ENCODE assay signal across 2 cellular contexts in the genomic region with DNA sequence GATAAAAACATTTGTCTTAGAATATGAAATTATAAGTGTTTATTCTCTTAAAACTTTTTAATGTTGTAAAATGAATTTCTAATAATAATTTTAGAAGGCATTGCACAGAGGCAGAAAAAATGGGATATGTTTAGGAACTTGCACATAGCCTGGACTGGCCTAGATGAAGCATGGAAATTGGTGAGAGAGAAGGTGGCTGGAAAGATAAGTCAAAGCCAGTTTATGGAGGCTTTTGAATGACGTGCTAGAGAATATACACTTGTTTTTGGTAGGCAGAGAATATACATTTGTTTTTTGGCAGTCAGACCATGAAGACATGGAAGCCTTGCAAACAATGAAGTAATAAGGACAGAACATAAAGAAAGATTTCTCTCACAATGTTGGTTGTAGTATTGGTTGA.
TF ChIP-seq lines count a peak whose summit lies in the region.

No MANE protein-coding gene starts in this region.

TF ChIP-seq in liver, 16 proteins besides CTCF, POLR2A, EP300 and RAD21:
- no peak for TF ChIP-seq TAF1 (conservative IDR thresholded peaks at IDR 0.05)
- no peak for TF ChIP-seq FOXA1 (IDR thresholded peaks at IDR 0.05)
- no peak for TF ChIP-seq ZBTB33 (IDR thresholded peaks at IDR 0.05)

TF ChIP-seq in HepG2, 621 proteins besides CTCF, POLR2A, EP300 and RAD21:
- TF ChIP-seq, protein P1, sequence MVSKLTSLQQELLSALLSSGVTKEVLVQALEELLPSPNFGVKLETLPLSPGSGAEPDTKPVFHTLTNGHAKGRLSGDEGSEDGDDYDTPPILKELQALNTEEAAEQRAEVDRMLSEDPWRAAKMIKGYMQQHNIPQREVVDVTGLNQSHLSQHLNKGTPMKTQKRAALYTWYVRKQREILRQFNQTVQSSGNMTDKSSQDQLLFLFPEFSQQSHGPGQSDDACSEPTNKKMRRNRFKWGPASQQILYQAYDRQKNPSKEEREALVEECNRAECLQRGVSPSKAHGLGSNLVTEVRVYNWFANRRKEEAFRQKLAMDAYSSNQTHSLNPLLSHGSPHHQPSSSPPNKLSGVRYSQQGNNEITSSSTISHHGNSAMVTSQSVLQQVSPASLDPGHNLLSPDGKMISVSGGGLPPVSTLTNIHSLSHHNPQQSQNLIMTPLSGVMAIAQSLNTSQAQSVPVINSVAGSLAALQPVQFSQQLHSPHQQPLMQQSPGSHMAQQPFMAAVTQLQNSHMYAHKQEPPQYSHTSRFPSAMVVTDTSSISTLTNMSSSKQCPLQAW (CRISPR knock-in tag; IDR thresholded peaks at IDR 0.05), result no peak
- TF ChIP-seq GABPA (IDR thresholded peaks at IDR 0.05; ENCODE audit: low read depth, low read length) (no peak), GABPA (CRISPR knock-in tag; IDR thresholded peaks at IDR 0.05; ENCODE audit: low read depth) (no peak), RFX1 (IDR thresholded peaks at IDR 0.05) (no peak), MLLT10 (CRISPR knock-in tag; IDR thresholded peaks at IDR 0.05) (no peak), DMAP1 (CRISPR knock-in tag; IDR thresholded peaks at IDR 0.05) (no peak), ZNF737 (CRISPR knock-in tag; IDR thresholded peaks at IDR 0.05; ENCODE audit: borderline replicate concordance) (no peak), IKZF1 (IDR thresholded peaks at IDR 0.05) (no peak), MAZ (IDR thresholded peaks at IDR 0.05; ENCODE audit: borderline replicate concordance, low read depth, low read length) (no peak), MAZ (CRISPR knock-in tag; IDR thresholded peaks at IDR 0.05; ENCODE audit: low read depth) (no peak), MTF1 (CRISPR knock-in tag; IDR thresholded peaks at IDR 0.05) (no peak), FOXJ3 (CRISPR knock-in tag; IDR thresholded peaks at IDR 0.05; ENCODE audit: borderline replicate concordance) (no peak), SIX1 (CRISPR knock-in tag; IDR thresholded peaks at IDR 0.05; ENCODE audit: borderline replicate concordance) (no peak), SOX13 (IDR thresholded peaks at IDR 0.05) (no peak), SOX13 (CRISPR knock-in tag; conservative IDR thresholded peaks at IDR 0.05 in 1 of 2, IDR thresholded peaks at IDR 0.05 in 1 of 2) (no peak), FOSL1 (CRISPR knock-in tag; IDR thresholded peaks at IDR 0.05; ENCODE audit: borderline replicate concordance) (no peak), ZNF615 (CRISPR knock-in tag; IDR thresholded peaks at IDR 0.05; ENCODE audit: borderline replicate concordance) (no peak)
- TF ChIP-seq, protein P2, sequence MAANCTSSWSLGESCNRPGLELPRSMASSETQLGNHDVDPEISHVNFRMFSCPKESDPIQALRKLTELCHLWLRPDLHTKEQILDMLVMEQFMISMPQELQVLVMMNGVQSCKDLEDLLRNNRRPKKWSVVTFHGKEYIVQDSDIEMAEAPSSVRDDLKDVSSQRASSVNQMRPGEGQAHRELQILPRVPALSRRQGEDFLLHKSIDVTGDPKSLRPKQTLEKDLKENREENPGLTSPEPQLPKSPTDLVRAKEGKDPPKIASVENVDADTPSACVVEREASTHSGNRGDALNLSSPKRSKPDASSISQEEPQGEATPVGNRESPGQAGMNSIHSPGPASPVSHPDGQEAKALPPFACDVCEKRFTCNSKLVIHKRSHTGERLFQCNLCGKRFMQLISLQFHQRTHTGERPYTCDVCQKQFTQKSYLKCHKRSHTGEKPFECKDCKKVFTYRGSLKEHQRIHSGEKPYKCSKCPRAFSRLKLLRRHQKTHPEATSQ (CRISPR knock-in tag; IDR thresholded peaks at IDR 0.05; ENCODE audit: borderline replicate concordance), result no peak
